ENCODE assay signal across 7 cellular contexts in the genomic region with DNA sequence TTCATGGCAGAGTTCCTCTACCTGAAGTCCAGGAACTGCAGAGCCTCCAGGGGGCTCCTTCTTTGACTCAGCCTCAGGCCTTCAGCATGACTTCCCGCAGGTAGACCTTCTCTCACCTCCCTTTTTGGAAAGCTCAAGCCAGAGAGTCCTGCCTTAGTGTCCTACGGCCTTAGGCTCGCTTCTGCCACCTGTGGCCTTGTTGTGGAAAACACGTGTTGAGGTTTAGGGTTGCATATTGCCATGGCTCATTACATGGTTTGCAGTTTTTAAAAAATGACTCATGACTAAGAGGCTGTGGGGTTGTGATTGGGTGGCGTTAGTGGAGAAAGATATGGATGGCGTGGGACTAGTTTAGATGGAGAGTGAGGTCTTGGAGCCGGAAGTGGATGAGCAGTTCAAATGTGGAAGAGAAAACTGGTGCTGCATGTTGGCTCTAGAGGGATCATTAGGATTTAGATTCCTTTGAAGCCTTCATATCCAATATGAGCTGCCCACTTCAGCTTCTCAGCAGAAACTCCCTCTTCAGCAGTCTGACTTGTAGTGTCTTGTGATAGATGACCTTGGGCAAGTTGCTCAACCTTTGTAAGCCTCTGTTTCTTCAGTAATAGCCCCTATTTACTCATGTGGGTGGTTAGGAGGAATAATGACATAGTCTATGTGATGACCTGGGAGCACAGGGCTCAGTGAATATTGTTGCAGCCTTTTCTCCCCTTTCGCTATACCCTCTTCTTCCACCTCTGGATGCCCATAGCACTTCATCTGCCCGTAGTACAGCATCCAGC. TPM values are rescaled to one million over a fixed set of nuclear protein-coding genes. Genes with fewer than 3 reads are reported as not detected.
A peak's percentile ranks its signal among the peaks of the same experiment; 100 is the strongest.
DNase-seq lines count a peak whose midpoint lies in the region; ATAC-seq and TF ChIP-seq lines count a peak whose summit lies in the region.

No MANE protein-coding gene starts in this region.

- ATAC-seq in GM19467 (IDR thresholded peaks at IDR 0.05; ENCODE audit: unreplicated experiment): peak; percentile 82
- ATAC-seq in HG03457 (IDR thresholded peaks at IDR 0.05; ENCODE audit: unreplicated experiment): peak; percentile 57

- no peaks in the 10 kb centered on the region for H4K20me1 ChIP-seq in fibroblast of lung (ENCODE audit: control insufficient read depth, extremely low read depth, insufficient read depth, low read length)

- H3K4me2 ChIP-seq in fibroblast of lung (ENCODE audit: extremely low read depth, insufficient read depth, low read length): no peak overlapping the region

- peaks cover 2% of the 10 kb centered on the region for H3K4me1 ChIP-seq in fibroblast of lung (ENCODE audit: control insufficient read depth, extremely low read depth, insufficient read depth, low read length)
- peaks cover 16 to 46% (median 22%) of the 10 kb centered on the region in 3 donors for H3K4me1 ChIP-seq in skeletal muscle tissue (ENCODE audit: control insufficient read depth in 3 of 3, insufficient read depth in 3 of 3, low read length in 3 of 3)

- no peak overlapping the region for H3K4me3 ChIP-seq in fibroblast of lung (replicated peaks in 1 of 4; ENCODE audit: control extremely low read depth in 1 of 4, insufficient read depth in 1 of 4, low read depth in 3 of 4, low read length in 4 of 4)
- H3K4me3 ChIP-seq in skeletal muscle tissue (ENCODE audit: low read length in 3 of 3): no peak overlapping the region

- no peak overlapping the region for H2AFZ ChIP-seq in fibroblast of lung (ENCODE audit: low read length)

- H3K27me3 ChIP-seq in fibroblast of lung (ENCODE audit: control insufficient read depth, insufficient read depth, low read length) (no peaks in the 10 kb centered on the region), skeletal muscle tissue (ENCODE audit: control insufficient read depth in 3 of 3, insufficient read depth in 3 of 3, low read length in 3 of 3) (no peaks in the 10 kb centered on the region)

- H3K9ac ChIP-seq in fibroblast of lung (ENCODE audit: insufficient read depth, low read length) (no peak overlapping the region), skeletal muscle tissue (ENCODE audit: low read depth in 1 of 3, low read length in 3 of 3) (no peak overlapping the region)

- no peak overlapping the region for H3K27ac ChIP-seq in fibroblast of lung (ENCODE audit: insufficient read depth, low read length)
- H3K27ac ChIP-seq in skeletal muscle tissue (ENCODE audit: low read depth, low read length): peak overlapping the region; percentile 87

- TF ChIP-seq CTCF in GM10266 (IDR thresholded peaks at IDR 0.05; ENCODE audit: control insufficient read depth, insufficient read depth, low read depth, missing control alignments): peak; percentile 59
- peak; percentile 26 to 46 for TF ChIP-seq CTCF in fibroblast of lung (conservative IDR thresholded peaks at IDR 0.05 in 1 of 2, IDR thresholded peaks at IDR 0.05 in 1 of 2; ENCODE audit: low read depth in 1 of 2, low read length in 2 of 2)

- no peaks in the 10 kb centered on the region for H3K79me2 ChIP-seq in fibroblast of lung (ENCODE audit: control insufficient read depth, insufficient read depth, low read length)

- H3K36me3 ChIP-seq in fibroblast of lung (ENCODE audit: control insufficient read depth, insufficient read depth, low read length) (no peaks in the 10 kb centered on the region), skeletal muscle tissue (ENCODE audit: control insufficient read depth in 3 of 3, insufficient read depth in 3 of 3, low read length in 3 of 3) (no peaks in the 10 kb centered on the region)

- H3K9me3 ChIP-seq in fibroblast of lung (ENCODE audit: control insufficient read depth, insufficient read depth, low read depth, low read length): no peaks in the 10 kb centered on the region
- H3K9me3 ChIP-seq in skeletal muscle tissue (ENCODE audit: control insufficient read depth in 3 of 3, low read length in 3 of 3): no peaks in the 10 kb centered on the region

- DNase-seq in GM10266 (ENCODE audit: extremely low spot score) (peak; percentile 42), RKO (ENCODE audit: low spot score) (peak; percentile 63), fibroblast of lung (ENCODE audit: low read depth in 2 of 2) (peak; percentile 48 to 51), occipital lobe (lab: John Stamatoyannopoulos, UW) (no peak)

RNA-seq across cellular contexts. Expression of a gene that starts 6.5 kb away (rescaled TPM):
- total RNA-seq in fibroblast of lung (32.1 and 32.4 TPM in 2 replicates), skeletal muscle tissue (52.2 TPM), occipital lobe (24.2 TPM)
- 9.5 and 9.7 TPM in 2 replicates for polyA plus RNA-seq in fibroblast of lung
- 9.7 and 10.6 TPM in 2 replicates for polyA plus RNA-seq in fibroblast of lung (2012)
- 20.0 and 26.2 TPM in 2 replicates for polyA minus RNA-seq in fibroblast of lung (ENCODE audit: low replicate concordance)
